Comparison of ENCODE assay signal across 12 cellular contexts in the genomic region with DNA sequence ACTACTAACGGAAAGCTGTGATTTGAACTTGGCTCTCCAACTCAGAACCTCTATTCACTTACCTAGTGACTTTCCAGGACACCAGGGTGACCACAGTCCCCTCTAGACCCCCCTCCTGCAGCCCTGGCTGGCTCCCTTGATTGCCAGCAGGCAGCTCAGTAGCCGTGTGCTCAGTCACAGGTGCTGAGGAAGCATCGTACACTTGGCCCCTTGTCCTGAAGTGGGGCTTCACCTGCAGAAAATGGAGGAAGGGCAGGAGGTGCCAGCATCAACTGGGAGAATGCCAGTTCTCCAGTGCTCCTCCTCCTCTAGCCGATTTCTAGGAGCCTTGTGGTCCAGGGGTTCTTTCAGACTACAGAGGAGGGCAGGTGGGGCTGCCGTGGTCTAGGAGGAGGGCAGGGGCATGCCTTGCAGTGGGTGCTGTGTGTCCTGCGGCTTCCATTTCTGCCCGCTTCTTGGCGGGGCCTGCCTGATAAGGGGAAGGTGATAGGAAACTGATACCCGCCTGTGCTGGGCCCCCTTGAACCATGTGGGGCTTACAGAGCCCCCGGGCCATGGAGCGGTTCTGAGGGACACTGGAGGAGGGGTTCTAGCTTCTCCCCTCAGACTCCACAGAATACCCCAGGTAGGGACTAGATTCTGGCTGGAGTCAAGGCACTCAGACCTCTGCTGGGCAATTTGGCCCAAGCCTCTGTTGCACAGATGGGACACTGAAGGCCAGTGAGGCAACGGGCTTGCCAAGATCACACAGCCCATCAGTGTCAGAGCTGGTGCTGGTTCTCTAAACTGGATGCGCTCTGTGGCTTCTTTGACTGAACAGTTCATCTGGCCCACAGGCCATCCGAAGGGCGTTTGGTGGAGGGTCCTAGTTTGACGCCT. TPM values are rescaled to one million over a fixed set of nuclear protein-coding genes. Genes with fewer than 3 reads are reported as not detected.
"Had no signal": no experiment of that assay in that cellular context is flagged by ENCODE, and none has a peak within 500 bp of the region (broad histone marks: within the 10 kb centered on the region; RNA-seq: fewer than 3 reads in every experiment).

No MANE protein-coding gene starts in this region.

- H3K4me3 Mint-ChIP-seq: activated T-helper 17 cell treated with anti-CD3 and anti-CD28 coated beads, Interleukin-2, amount 50 U/mL, for 72 hours; central memory CD8-positive, alpha-beta T cell; naive B cell; stimulated activated naive CD8-positive, alpha-beta T cell treated with anti-CD3 and anti-CD28 coated beads, Interleukin-15, Interleukin-2, amounts not matched to agents 100 ng/mL and 50 ng/mL, for 24 hours; T-cell had no signal

- DNase-seq: lower lobe of right lung, naive B cell had no signal

- H3K27ac ChIP-seq: adrenal gland, hepatocyte, lower lobe of right lung, thoracic aorta, WERI-Rb-1 had no signal

- H3K4me3 ChIP-seq: adrenal gland, hepatocyte, lower lobe of right lung, thoracic aorta had no signal

- ATAC-seq: T-cell had no signal

- H3K4me1 Mint-ChIP-seq: activated T-helper 17 cell treated with anti-CD3 and anti-CD28 coated beads, Interleukin-2, amount 50 U/mL, for 72 hours; central memory CD8-positive, alpha-beta T cell; naive B cell had no signal

- H3K36me3 ChIP-seq: adrenal gland, lower lobe of right lung, thoracic aorta, WERI-Rb-1 had no signal

- H3K9me3 ChIP-seq: adrenal gland, lower lobe of right lung, thoracic aorta had no signal

- H3K4me1 ChIP-seq: adrenal gland, lower lobe of right lung had no signal

- H3K27me3 ChIP-seq: adrenal gland, hepatocyte had no signal

- H3K36me3 Mint-ChIP-seq: naive B cell, T-cell had no signal

- H3K9me3 Mint-ChIP-seq: activated T-helper 17 cell treated with anti-CD3 and anti-CD28 coated beads, Interleukin-2, amount 50 U/mL, for 72 hours; central memory CD8-positive, alpha-beta T cell; stimulated activated naive CD8-positive, alpha-beta T cell treated with anti-CD3 and anti-CD28 coated beads, Interleukin-15, Interleukin-2, amounts not matched to agents 100 ng/mL and 50 ng/mL, for 24 hours; T-cell had no signal

RNA-seq across cellular contexts. Expression of gene FAM241B, which starts 14.0 kb away (rescaled TPM):
- total RNA-seq: dermis blood vessel endothelial cell, urinary bladder had no signal
